8 cellular contexts compared by ENCODE assay signal in genomic region chr5:139689631-139690384, GRCh38. TPM values are rescaled to one million over a fixed set of nuclear protein-coding genes. Genes with fewer than 3 reads are reported as not detected.
A peak's percentile ranks its signal among the peaks of the same experiment; 100 is the strongest.
DNase-seq lines count a peak whose midpoint lies in the region; ATAC-seq and TF ChIP-seq lines count a peak whose summit lies in the region.

No MANE protein-coding gene starts in this region.

- no peaks in the 10 kb centered on the region for H3K27me3 ChIP-seq in endodermal cell (ENCODE audit: control insufficient read depth, insufficient read depth, low read length, poor library complexity, severe bottlenecking)

- peak overlapping the region; percentile 81 for H3K27ac ChIP-seq in endodermal cell (ENCODE audit: low read depth, low read length)

- 33 to 50% methylated on average over 2 to 17 of the region's 17 CpGs for WGBS in endodermal cell (ENCODE audit: insufficient coverage in 1 of 2, insufficient read length in 1 of 2), 2 experiments

- H3K9ac ChIP-seq in endodermal cell (ENCODE audit: extremely low read depth, low read length, poor library complexity, severe bottlenecking), result peak overlapping the region; percentile 20

- peaks cover 8% of the 10 kb centered on the region for H3K36me3 Mint-ChIP-seq in endodermal cell (ENCODE audit: low read depth)
- no peaks in the 10 kb centered on the region for H3K36me3 Mint-ChIP-seq in natural killer cell

- H3K9me3 ChIP-seq in endodermal cell (ENCODE audit: control insufficient read depth, low read length), result no peaks in the 10 kb centered on the region

- H3K36me3 ChIP-seq in endodermal cell (ENCODE audit: control insufficient read depth, insufficient read depth, low read length), result no peaks in the 10 kb centered on the region

- TF ChIP-seq CTCF in endodermal cell (conservative IDR thresholded peaks at IDR 0.05) (peak; percentile 39), natural killer cell (IDR thresholded peaks at IDR 0.05) (peak; percentile 68)

- H3K27ac Mint-ChIP-seq in endodermal cell, result no peak overlapping the region
- H3K27ac Mint-ChIP-seq in natural killer cell, result peak overlapping the region; percentile 34 to 88

- H3K9me3 Mint-ChIP-seq in endodermal cell (no peaks in the 10 kb centered on the region), natural killer cell (no peaks in the 10 kb centered on the region)

- peak overlapping the region; percentile 22 for H3K4me3 Mint-ChIP-seq in endodermal cell
- peak overlapping the region; percentile 4 for H3K4me3 Mint-ChIP-seq in natural killer cell

- peaks cover 11% of the 10 kb centered on the region for H3K27me3 Mint-ChIP-seq in endodermal cell (ENCODE audit: insufficient read depth)
- no peaks in the 10 kb centered on the region for H3K27me3 Mint-ChIP-seq in natural killer cell (ENCODE audit: low read depth in 2 of 2)

- intact Hi-C loops in natural killer cell (cut with micrococcal nuclease), result loop anchor here (1.0 to 10.0 kb wide), 3 partner anchors 55 to 125 kb away; partner anchors contain the start of gene UBE2D2

- no peak overlapping the region for H3K4me3 ChIP-seq in endodermal cell (ENCODE audit: low read length)

- peaks cover 20% of the 10 kb centered on the region for H3K4me1 ChIP-seq in endodermal cell (ENCODE audit: control insufficient read depth, insufficient read depth, low read length)

- ATAC-seq in natural killer cell (peak in 2 of 3 donors; percentile 67 to 70), GM21737 (IDR thresholded peaks at IDR 0.05; ENCODE audit: unreplicated experiment) (no peak), GM19455 (IDR thresholded peaks at IDR 0.05; ENCODE audit: unreplicated experiment) (no peak)

- DNase-seq in NCI-H82 (lab: John Stamatoyannopoulos, UW) (peak; percentile 51), NCI-H82 treated with DMSO at 0.1 percent for 48 hours (lab: John Stamatoyannopoulos, UW; ENCODE audit: unreplicated experiment) (no peak), NCI-H69 (lab: John Stamatoyannopoulos, UW) (peak; percentile 49), endodermal cell (peak; percentile 88), natural killer cell (no peak), DMS153 (lab: John Stamatoyannopoulos, UW) (no peak)

- H3K4me1 Mint-ChIP-seq in endodermal cell, result peaks cover 40% of the 10 kb centered on the region
- H3K4me1 Mint-ChIP-seq in natural killer cell, result peaks cover 21 to 45% of the 10 kb centered on the region in 2 donors

RNA-seq across cellular contexts. Expression of gene CXXC5, which starts 41.7 kb away (rescaled TPM):
- total RNA-seq in endodermal cell, result 10 to 100 TPM; 50.5 to 67.9 TPM
- 107 TPM for polyA plus RNA-seq in endodermal cell (2013, experiment 1 of 2)
- polyA plus RNA-seq in endodermal cell (2013, experiment 2 of 2), result 113 TPM
- total RNA-seq in natural killer cell, result 100 to 1,000 TPM in 1 of 3 donors, 10 to 100 TPM in 2; 75.6 to 124 (median 84.8) TPM

Comparison
In these comparisons a context has a peak if more than half of its experiments do, and no peak if none do; other contexts are left out.
1. DNase-seq: peak in NCI-H82 (single experiment), NCI-H69 (single experiment) and endodermal cell (single experiment); none in NCI-H82 treated with DMSO at 0.1 percent for 48 hours (single experiment), natural killer cell (single experiment) and DMS153 (single experiment).
2. ATAC-seq: peak in natural killer cell (2 of 3); none in GM21737 (single experiment) and GM19455 (single experiment).